ENCODE assay signal across 32 cellular contexts in the genomic region with DNA sequence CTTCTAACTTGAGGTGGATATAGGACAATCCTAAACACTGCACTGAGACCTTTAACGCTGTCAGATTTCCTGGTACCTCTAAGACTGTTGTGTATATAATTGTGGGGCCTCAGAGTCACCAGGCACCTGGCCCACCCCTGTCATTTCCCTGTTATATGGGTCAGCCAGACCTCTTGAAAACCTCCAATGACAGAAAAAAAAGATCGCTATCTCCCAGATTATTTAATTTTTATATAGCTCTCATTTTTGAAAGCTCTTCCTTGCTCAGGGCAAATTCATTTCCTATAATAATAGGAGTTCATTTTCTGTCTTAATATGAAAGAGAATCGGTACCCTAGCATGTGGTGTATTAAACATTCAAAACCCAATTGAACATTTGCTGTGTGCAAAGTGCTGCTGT. TPM values are rescaled to one million over a fixed set of nuclear protein-coding genes. Genes with fewer than 3 reads are reported as not detected.
"Had no signal": no experiment of that assay in that cellular context is flagged by ENCODE, and none has a peak within 500 bp of the region (broad histone marks: within the 10 kb centered on the region; RNA-seq: fewer than 3 reads in every experiment).

No MANE protein-coding gene starts in this region.

- H3K4me1 ChIP-seq: ascending aorta had no signal

- H3K4me3 ChIP-seq: ascending aorta had no signal

- H3K27me3 ChIP-seq: ascending aorta had no signal

- DNase-seq: activated B cell treated with CpG ODN at 0.5 μM for 24 hours; activated CD4-positive, alpha-beta memory T cell treated with anti-CD3 and anti-CD28 coated beads, Interleukin-2, amount 10 ng/mL, durations not matched to agents 7 days and 5 days; activated CD4-positive, alpha-beta T cell treated with anti-CD3 and anti-CD28 coated beads for 4 hours; activated CD4-positive, alpha-beta T cell treated with anti-CD3 and anti-CD28 coated beads, Interleukin-2, amount 10 ng/mL, durations not matched to agents 24 days and 14 days; activated CD4-positive, alpha-beta T cell treated with anti-CD3 and anti-CD28 coated beads, Interleukin-2, amount 50 U/mL, for 1 hour; activated CD4-positive, alpha-beta T cell treated with anti-CD3 and anti-CD28 coated beads, Interleukin-2, amount 50 U/mL, for 48 hours; activated CD4-positive, CD25-positive, alpha-beta regulatory T cell treated with anti-CD3 and anti-CD28 coated beads, Interleukin-2, amount 50 U/mL, for 72 hours; activated CD8-positive, alpha-beta memory T cell treated with anti-CD3 and anti-CD28 coated beads for 24 hours; activated CD8-positive, alpha-beta memory T cell treated with anti-CD3 and anti-CD28 coated beads, Interleukin-2, amount 10 ng/mL, durations not matched to agents 7 days and 5 days; activated CD8-positive, alpha-beta memory T cell treated with anti-CD3 and anti-CD28 coated beads, Interleukin-2, amount 50 U/mL, for 48 hours; activated CD8-positive, alpha-beta T cell treated with anti-CD3 and anti-CD28 coated beads, Interleukin-2, amount 10 ng/mL, durations not matched to agents 7 days and 5 days; activated effector memory CD4-positive, alpha-beta T cell treated with Interleukin-2 at 50 U/mL for 16 hours; activated gamma-delta T cell; activated naive CD4-positive, alpha-beta T cell treated with anti-CD3 and anti-CD28 coated beads, Interleukin-2, amount 10 ng/mL, durations not matched to agents 7 days and 5 days; activated naive CD4-positive, alpha-beta T cell treated with Interleukin-2 at 50 U/mL for 16 hours; activated naive CD8-positive, alpha-beta T cell treated with anti-CD3 and anti-CD28 coated beads, Interleukin-2, amount 10 ng/mL, durations not matched to agents 7 days and 5 days; activated naive CD8-positive, alpha-beta T cell treated with anti-CD3 and anti-CD28 coated beads, Interleukin-2, amount 50 U/mL, for 24 hours; activated T-cell treated with anti-CD3 and anti-CD28 coated beads, Interleukin-2, amount 50 U/mL, for 24 hours; activated T-cell treated with anti-CD3 and anti-CD28 coated beads, Interleukin-2, amount 50 U/mL, for 48 hours; amygdala; anterior cingulate cortex; central memory CD4-positive, alpha-beta T cell; T-helper 1 cell; T-helper 2 cell; T-helper 9 cell had no signal

- H3K9me3 ChIP-seq: ascending aorta had no signal

- ATAC-seq: activated CD8-positive, alpha-beta memory T cell treated with anti-CD3 and anti-CD28 coated beads, Interleukin-2, amount 10 ng/mL, durations not matched to agents 7 days and 5 days; activated CD8-positive, alpha-beta T cell treated with anti-CD3 and anti-CD28 coated beads, Interleukin-2, amount 10 ng/mL, durations not matched to agents 7 days and 5 days; activated naive CD8-positive, alpha-beta T cell treated with anti-CD3 and anti-CD28 coated beads, Interleukin-2, amount 50 U/mL, for 24 hours had no signal

- H3K27ac ChIP-seq: ascending aorta, VCaP had no signal

RNA-seq across cellular contexts. Expression of a gene that starts 56.7 kb away (rescaled TPM):
- total RNA-seq: activated B cell treated with CpG ODN at 0.5 μM for 24 hours; activated CD4-positive, alpha-beta memory T cell treated with anti-CD3 and anti-CD28 coated beads, Interleukin-2, amount 10 ng/mL, durations not matched to agents 7 days and 5 days; activated CD4-positive, alpha-beta T cell treated with anti-CD3 and anti-CD28 coated beads, Interleukin-2, amount 10 ng/mL, durations not matched to agents 24 days and 14 days; activated CD8-positive, alpha-beta memory T cell treated with anti-CD3 and anti-CD28 coated beads, Interleukin-2, amount 10 ng/mL, durations not matched to agents 7 days and 5 days; activated CD8-positive, alpha-beta T cell treated with anti-CD3 and anti-CD28 coated beads, Interleukin-2, amount 10 ng/mL, durations not matched to agents 7 days and 5 days; activated naive CD8-positive, alpha-beta T cell treated with anti-CD3 and anti-CD28 coated beads, Interleukin-2, amount 10 ng/mL, durations not matched to agents 7 days and 5 days; activated T-helper 2 cell treated with anti-CD3 and anti-CD28 coated beads, Interferon-gamma antibody, Interleukin-2, Interleukin-4, amounts not matched to agents 10 μg/mL and 5 μg/mL and 100 μg/mL, durations not matched to agents 14 hours and 24 hours and 36 hours; ascending aorta; bronchial epithelial cell; cardiac septum; cerebellum had no signal
- polyA plus RNA-seq: adipose tissue had no signal
